ENCODE assay signal across 2 cellular contexts in the genomic region with DNA sequence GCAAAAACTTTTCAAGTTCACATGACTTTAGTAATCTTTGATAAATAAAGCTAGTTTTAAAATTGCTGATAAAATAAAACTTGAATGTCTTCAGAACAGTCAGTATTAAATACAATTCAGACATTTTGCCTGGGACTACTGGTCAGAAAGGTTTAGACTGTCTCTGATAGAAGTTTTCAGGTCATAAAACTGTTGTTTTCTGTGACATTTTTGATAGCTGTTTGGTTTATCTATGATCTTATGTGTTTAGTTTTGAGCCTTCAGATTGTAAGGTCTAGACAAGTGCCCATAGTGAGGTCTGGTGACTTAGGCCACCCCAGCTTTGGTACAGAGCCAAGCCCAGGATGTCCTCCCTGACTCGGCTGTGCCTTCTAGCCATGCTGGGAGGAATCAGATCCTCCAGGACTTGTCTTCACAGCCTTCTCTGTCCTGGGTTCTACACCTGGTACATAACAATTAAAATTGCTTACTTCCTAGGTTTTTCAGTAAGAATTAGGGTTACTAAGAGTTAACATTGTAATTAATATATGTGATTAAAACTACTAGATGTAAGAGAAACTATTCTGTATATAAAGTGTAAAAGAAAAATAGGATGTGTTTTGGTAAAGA.
A peak's percentile ranks its signal among the peaks of the same experiment; 100 is the strongest.
TF ChIP-seq lines count a peak whose summit lies in the region.

No MANE protein-coding gene starts in this region.

TF ChIP-seq in GM23338, 12 proteins besides CTCF, POLR2A, EP300 and RAD21 (continued from another document):
- TF ChIP-seq, protein P1, sequence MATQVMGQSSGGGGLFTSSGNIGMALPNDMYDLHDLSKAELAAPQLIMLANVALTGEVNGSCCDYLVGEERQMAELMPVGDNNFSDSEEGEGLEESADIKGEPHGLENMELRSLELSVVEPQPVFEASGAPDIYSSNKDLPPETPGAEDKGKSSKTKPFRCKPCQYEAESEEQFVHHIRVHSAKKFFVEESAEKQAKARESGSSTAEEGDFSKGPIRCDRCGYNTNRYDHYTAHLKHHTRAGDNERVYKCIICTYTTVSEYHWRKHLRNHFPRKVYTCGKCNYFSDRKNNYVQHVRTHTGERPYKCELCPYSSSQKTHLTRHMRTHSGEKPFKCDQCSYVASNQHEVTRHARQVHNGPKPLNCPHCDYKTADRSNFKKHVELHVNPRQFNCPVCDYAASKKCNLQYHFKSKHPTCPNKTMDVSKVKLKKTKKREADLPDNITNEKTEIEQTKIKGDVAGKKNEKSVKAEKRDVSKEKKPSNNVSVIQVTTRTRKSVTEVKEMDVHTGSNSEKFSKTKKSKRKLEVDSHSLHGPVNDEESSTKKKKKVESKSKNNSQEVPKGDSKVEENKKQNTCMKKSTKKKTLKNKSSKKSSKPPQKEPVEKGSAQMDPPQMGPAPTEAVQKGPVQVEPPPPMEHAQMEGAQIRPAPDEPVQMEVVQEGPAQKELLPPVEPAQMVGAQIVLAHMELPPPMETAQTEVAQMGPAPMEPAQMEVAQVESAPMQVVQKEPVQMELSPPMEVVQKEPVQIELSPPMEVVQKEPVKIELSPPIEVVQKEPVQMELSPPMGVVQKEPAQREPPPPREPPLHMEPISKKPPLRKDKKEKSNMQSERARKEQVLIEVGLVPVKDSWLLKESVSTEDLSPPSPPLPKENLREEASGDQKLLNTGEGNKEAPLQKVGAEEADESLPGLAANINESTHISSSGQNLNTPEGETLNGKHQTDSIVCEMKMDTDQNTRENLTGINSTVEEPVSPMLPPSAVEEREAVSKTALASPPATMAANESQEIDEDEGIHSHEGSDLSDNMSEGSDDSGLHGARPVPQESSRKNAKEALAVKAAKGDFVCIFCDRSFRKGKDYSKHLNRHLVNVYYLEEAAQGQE (IDR thresholded peaks at IDR 0.05; ENCODE audit: unreplicated experiment) = no peak
- TF ChIP-seq STAT1 (IDR thresholded peaks at IDR 0.05; ENCODE audit: unreplicated experiment) (no peak), CREB1 (CRISPR knock-in tag; IDR thresholded peaks at IDR 0.05; ENCODE audit: low read depth) (no peak), ZNF114 (CRISPR knock-in tag; IDR thresholded peaks at IDR 0.05) (no peak), ZNF331 (CRISPR knock-in tag; IDR thresholded peaks at IDR 0.05; ENCODE audit: low read depth) (no peak), EZH2phosphoT487 (IDR thresholded peaks at IDR 0.05; ENCODE audit: unreplicated experiment) (no peak)

TF ChIP-seq in HEK293, 187 proteins besides CTCF, POLR2A, EP300 and RAD21 (continued from another document):
- TF ChIP-seq, protein P2, sequence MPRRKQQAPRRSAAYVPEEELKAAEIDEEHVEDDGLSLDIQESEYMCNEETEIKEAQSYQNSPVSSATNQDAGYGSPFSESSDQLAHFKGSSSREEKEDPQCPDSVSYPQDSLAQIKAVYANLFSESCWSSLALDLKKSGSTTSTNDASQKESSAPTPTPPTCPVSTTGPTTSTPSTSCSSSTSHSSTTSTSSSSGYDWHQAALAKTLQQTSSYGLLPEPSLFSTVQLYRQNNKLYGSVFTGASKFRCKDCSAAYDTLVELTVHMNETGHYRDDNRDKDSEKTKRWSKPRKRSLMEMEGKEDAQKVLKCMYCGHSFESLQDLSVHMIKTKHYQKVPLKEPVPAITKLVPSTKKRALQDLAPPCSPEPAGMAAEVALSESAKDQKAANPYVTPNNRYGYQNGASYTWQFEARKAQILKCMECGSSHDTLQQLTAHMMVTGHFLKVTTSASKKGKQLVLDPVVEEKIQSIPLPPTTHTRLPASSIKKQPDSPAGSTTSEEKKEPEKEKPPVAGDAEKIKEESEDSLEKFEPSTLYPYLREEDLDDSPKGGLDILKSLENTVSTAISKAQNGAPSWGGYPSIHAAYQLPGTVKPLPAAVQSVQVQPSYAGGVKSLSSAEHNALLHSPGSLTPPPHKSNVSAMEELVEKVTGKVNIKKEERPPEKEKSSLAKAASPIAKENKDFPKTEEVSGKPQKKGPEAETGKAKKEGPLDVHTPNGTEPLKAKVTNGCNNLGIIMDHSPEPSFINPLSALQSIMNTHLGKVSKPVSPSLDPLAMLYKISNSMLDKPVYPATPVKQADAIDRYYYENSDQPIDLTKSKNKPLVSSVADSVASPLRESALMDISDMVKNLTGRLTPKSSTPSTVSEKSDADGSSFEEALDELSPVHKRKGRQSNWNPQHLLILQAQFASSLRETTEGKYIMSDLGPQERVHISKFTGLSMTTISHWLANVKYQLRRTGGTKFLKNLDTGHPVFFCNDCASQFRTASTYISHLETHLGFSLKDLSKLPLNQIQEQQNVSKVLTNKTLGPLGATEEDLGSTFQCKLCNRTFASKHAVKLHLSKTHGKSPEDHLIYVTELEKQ (tag by site-specific recombination; IDR thresholded peaks at IDR 0.05; ENCODE audit: borderline replicate concordance) = peak; percentile 53; the same call in 1 of the 2 replicates
- TF ChIP-seq BCL6B (tag by site-specific recombination; IDR thresholded peaks at IDR 0.05) = no peak
- peak; percentile 27; the same call in 1 of the 2 replicates for TF ChIP-seq ZNF677 (tag by site-specific recombination; IDR thresholded peaks at IDR 0.05)
- peak; percentile 98 for TF ChIP-seq ZNF626 (tag by site-specific recombination; IDR thresholded peaks at IDR 0.05)
- TF ChIP-seq, protein P3, sequence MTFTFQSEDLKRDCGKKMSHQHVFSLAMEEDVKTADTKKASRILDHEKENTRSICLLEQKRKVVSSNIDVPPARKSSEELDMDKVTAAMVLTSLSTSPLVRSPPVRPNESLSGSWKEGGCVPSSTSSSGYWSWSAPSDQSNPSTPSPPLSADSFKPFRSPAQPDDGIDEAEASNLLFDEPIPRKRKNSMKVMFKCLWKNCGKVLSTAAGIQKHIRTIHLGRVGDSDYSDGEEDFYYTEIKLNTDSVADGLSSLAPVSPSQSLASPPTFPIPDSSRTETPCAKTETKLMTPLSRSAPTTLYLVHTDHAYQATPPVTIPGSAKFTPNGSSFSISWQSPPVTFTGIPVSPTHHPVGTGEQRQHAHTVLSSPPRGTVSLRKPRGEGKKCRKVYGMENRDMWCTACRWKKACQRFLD (tag by site-specific recombination; IDR thresholded peaks at IDR 0.05) = no peak
- TF ChIP-seq ZNF555 (tag by site-specific recombination; conservative IDR thresholded peaks at IDR 0.05) = peak; percentile 11; the same call in 1 of the 2 replicates
- TF ChIP-seq ZNF529 (tag by site-specific recombination; IDR thresholded peaks at IDR 0.05; ENCODE audit: insufficient replicate concordance) = peak; percentile 79
- no peak for TF ChIP-seq ZNF2 (tag by site-specific recombination; IDR thresholded peaks at IDR 0.05)
- TF ChIP-seq ZNF248 (tag by site-specific recombination; IDR thresholded peaks at IDR 0.05) = 0 out of 2 replicates have a peak, but pooled peaks have one; percentile 32
- TF ChIP-seq ZNF37A (tag by site-specific recombination; IDR thresholded peaks at IDR 0.05) = 0 out of 2 replicates have a peak, but pooled peaks have one; percentile 10
- TF ChIP-seq ZNF350 (tag by site-specific recombination; IDR thresholded peaks at IDR 0.05) = peak; percentile 56; the same call in 1 of the 2 replicates
